1 cellular context compared by ENCODE assay signal in genomic region chr12:121015825-121016766, GRCh38.
A peak's percentile ranks its signal among the peaks of the same experiment; 100 is the strongest.
TF ChIP-seq lines count a peak whose summit lies in the region.

C12orf43 (minus strand) TSS chr12:121016487; CDS start chr12:121016474, 13 bp downstream.

TF ChIP-seq in GM12878, 131 proteins besides CTCF, POLR2A, EP300 and RAD21 (continued from another document and continues in another):
- TF ChIP-seq ZNF687 (IDR thresholded peaks at IDR 0.05) (no peak), PBX3 (IDR thresholded peaks at IDR 0.05; ENCODE audit: insufficient replicate concordance, low read depth, low read length) (no peak), ELK1 (IDR thresholded peaks at IDR 0.05; ENCODE audit: low read depth, low read length) (no peak), RAD51 (IDR thresholded peaks at IDR 0.05) (peak; percentile 54; the same call in 1 of the 2 replicates), POU2F2 (IDR thresholded peaks at IDR 0.05; ENCODE audit: borderline replicate concordance, low read depth, low read length) (peak; percentile 66; the same call in 1 of the 3 replicates), CBX3 (IDR thresholded peaks at IDR 0.05; ENCODE audit: borderline replicate concordance, low read depth) (no peak), E2F4 (IDR thresholded peaks at IDR 0.05; ENCODE audit: low read depth, low read length) (no peak), SMAD5 (IDR thresholded peaks at IDR 0.05; ENCODE audit: low read depth) (no peak), USF2 (IDR thresholded peaks at IDR 0.05; ENCODE audit: borderline replicate concordance, low read depth, low read length) (peak; percentile 18; the same call in 1 of the 2 replicates), SUPT20H (IDR thresholded peaks at IDR 0.05; ENCODE audit: borderline replicate concordance, control insufficient read depth, low read depth, low read length) (no peak), GATAD2B (conservative IDR thresholded peaks at IDR 0.05; ENCODE audit: low read depth) (no peak; the same call in 1 of the 2 replicates), MTA2 (IDR thresholded peaks at IDR 0.05; ENCODE audit: low read depth) (no peak), MEF2B (IDR thresholded peaks at IDR 0.05; ENCODE audit: partially characterized antibody, poor library complexity, severe bottlenecking) (no peak), RELA (IDR thresholded peaks at IDR 0.05; ENCODE audit: borderline replicate concordance, partially characterized antibody) (peak; percentile 46), HSF1 (IDR thresholded peaks at IDR 0.05; ENCODE audit: low read depth, low read length) (no peak), NRF1 (conservative IDR thresholded peaks at IDR 0.05; ENCODE audit: low read depth, low read length) (no peak), YY1 (IDR thresholded peaks at IDR 0.05; ENCODE audit: low read depth, low read length) (peak; percentile 100), SREBF1 (IDR thresholded peaks at IDR 0.05; ENCODE audit: low read length) (peak; percentile 63), BCL11A (IDR thresholded peaks at IDR 0.05; ENCODE audit: low read depth, low read length) (no peak), ZBTB11 (CRISPR knock-in tag; IDR thresholded peaks at IDR 0.05) (no peak), RELB (IDR thresholded peaks at IDR 0.05; ENCODE audit: low read depth) (peak; percentile 96), ZBTB40 (IDR thresholded peaks at IDR 0.05; ENCODE audit: borderline replicate concordance) (peak; percentile 30; the same call in 1 of the 2 replicates), IKZF1 (conservative IDR thresholded peaks at IDR 0.05) (peak; percentile 94), PRDM15 (CRISPR knock-in tag; IDR thresholded peaks at IDR 0.05) (no peak), CBX5 (IDR thresholded peaks at IDR 0.05; ENCODE audit: low read depth) (no peak), SP1 (IDR thresholded peaks at IDR 0.05; ENCODE audit: low read depth, low read length) (peak; percentile 19), PAX8 (IDR thresholded peaks at IDR 0.05) (no peak), NBN (IDR thresholded peaks at IDR 0.05) (peak; percentile 100), ZZZ3 (IDR thresholded peaks at IDR 0.05; ENCODE audit: control insufficient read depth, insufficient read length, low read depth) (no peak), MTA3 (IDR thresholded peaks at IDR 0.05; ENCODE audit: borderline replicate concordance, low read length) (no peak)
